ENCODE assay signal across 25 cellular contexts in genomic region chr10:47176903-47177860, GRCh38.
DNase-seq lines count a peak whose midpoint lies in the region; ATAC-seq, FAIRE-seq and TF ChIP-seq lines count a peak whose summit lies in the region.
"Had no signal": no experiment of that assay in that cellular context is flagged by ENCODE, and none has a peak within 500 bp of the region (broad histone marks: within the 10 kb centered on the region; RNA-seq: fewer than 3 reads in every experiment).

No MANE protein-coding gene starts in this region.

- DNase-seq in BJ (ENCODE audit: low read depth) (peak; percentile 73), GM23248 (peak; percentile 83), astrocyte (ENCODE audit: low read depth) (peak; percentile 36), mucosa of descending colon (no peak), HEK293T (ENCODE audit: extremely low spot score) (no peak), testis (no peak), Kasumi-1 (lab: John Stamatoyannopoulos, UW) (no peak)
- DNase-seq: activated CD4-positive, CD25-positive, alpha-beta regulatory T cell; activated naive CD8-positive, alpha-beta T cell treated with anti-CD3 and anti-CD28 coated beads, Interleukin-2, amount 10 ng/mL, durations not matched to agents 7 days and 5 days; activated T-cell treated with anti-CD3 and anti-CD28 coated beads, Interleukin-2, amount 50 U/mL, for 72 hours; Caco-2; dermis blood vessel endothelial cell; glutamatergic neuron; NCI-H1436 treated with DMSO at 0.1 percent for 48 hours; NCI-H226; stimulated activated CD4-positive, alpha-beta T cell treated with anti-CD3 and anti-CD28 coated beads, Interleukin-4, amount 100 ng/mL, for 4 hours had no signal

- POLR2A ChIA-PET in BJ (lab: Charles Lee) (no interaction called here), HEK293T (lab: Yijun Ruan, JAX) (no interaction called here)

- no peak overlapping the region for H3K27ac Mint-ChIP-seq in astrocyte (ENCODE audit: unreplicated experiment)
- H3K27ac Mint-ChIP-seq: activated naive CD8-positive, alpha-beta T cell treated with anti-CD3 and anti-CD28 coated beads, Interleukin-2, amount 10 ng/mL, durations not matched to agents 7 days and 5 days; activated T-cell treated with anti-CD3 and anti-CD28 coated beads, Interleukin-2, amount 50 U/mL, for 72 hours had no signal

- no peak overlapping the region for H3K4me3 Mint-ChIP-seq in astrocyte (ENCODE audit: unreplicated experiment)
- H3K4me3 Mint-ChIP-seq: activated naive CD8-positive, alpha-beta T cell treated with anti-CD3 and anti-CD28 coated beads, Interleukin-2, amount 10 ng/mL, durations not matched to agents 7 days and 5 days; activated T-cell treated with anti-CD3 and anti-CD28 coated beads, Interleukin-2, amount 50 U/mL, for 72 hours; H9 had no signal

- H3K79me2 ChIP-seq in GM23248 (ENCODE audit: insufficient read depth) = no peaks in the 10 kb centered on the region
- no peaks in the 10 kb centered on the region for H3K79me2 ChIP-seq in astrocyte (ENCODE audit: insufficient read depth, low read length)

- no peaks in the 10 kb centered on the region for H4K20me1 ChIP-seq in GM23248 (ENCODE audit: insufficient read depth)
- no peaks in the 10 kb centered on the region for H4K20me1 ChIP-seq in astrocyte (ENCODE audit: insufficient read depth, low read length)

- H3K9me2 ChIP-seq in GM23248 (ENCODE audit: insufficient read depth) = no peaks in the 10 kb centered on the region

- no peak for TF ChIP-seq POLR2A in testis (IDR thresholded peaks at IDR 0.05)

- H3K27me3 Mint-ChIP-seq in astrocyte (ENCODE audit: low read depth, unreplicated experiment) = peaks cover 19% of the 10 kb centered on the region

- H3F3A ChIP-seq in GM23248 (ENCODE audit: insufficient read depth) = peaks cover 13% of the 10 kb centered on the region

- no peaks in the 10 kb centered on the region for H3K9me3 Mint-ChIP-seq in astrocyte (ENCODE audit: unreplicated experiment)
- H3K9me3 Mint-ChIP-seq: activated naive CD8-positive, alpha-beta T cell treated with anti-CD3 and anti-CD28 coated beads, Interleukin-2, amount 10 ng/mL, durations not matched to agents 7 days and 5 days; H9 had no signal

- no peak overlapping the region for H2AFZ ChIP-seq in GM23248
- no peak overlapping the region for H2AFZ ChIP-seq in astrocyte (ENCODE audit: low read depth, low read length)

- no peak overlapping the region for H3K4me3 ChIP-seq in BJ (ENCODE audit: low read depth, low read length)
- H3K4me3 ChIP-seq in GM23248 = no peak overlapping the region
- no peak overlapping the region for H3K4me3 ChIP-seq in astrocyte (ENCODE audit: insufficient read depth, low read depth, low read length)
- no peak overlapping the region for H3K4me3 ChIP-seq in mucosa of descending colon
- no peak overlapping the region for H3K4me3 ChIP-seq in testis
- H3K4me3 ChIP-seq: breast epithelium, GM12878, smooth muscle cell had no signal

- WGBS in GM23248 (ENCODE audit: low coverage in 1 of 2, low lambda C conversion rate in 2 of 2, missing lambda C conversion rate in 2 of 2), 2 experiments = 16 to 22% methylated on average over 8 of the region's 8 CpGs
- 87 to 91% methylated on average over 8 of the region's 8 CpGs for WGBS in testis, 2 donors

- H3K9ac ChIP-seq in GM23248 (no peak overlapping the region), astrocyte (ENCODE audit: low read length) (no peak overlapping the region)

- H3K36me3 Mint-ChIP-seq in astrocyte (ENCODE audit: low read depth, unreplicated experiment) = no peaks in the 10 kb centered on the region
- H3K36me3 Mint-ChIP-seq: activated naive CD8-positive, alpha-beta T cell treated with anti-CD3 and anti-CD28 coated beads, Interleukin-2, amount 10 ng/mL, durations not matched to agents 7 days and 5 days had no signal

- intact Hi-C loops in mucosa of descending colon (cut with DNase I, micrococcal nuclease) (no loop called here), testis (cut with DNase I; ENCODE audit: low total_unique reads) (no loop called here)

- FAIRE-seq in astrocyte (lab: Jason Lieb, UNC) = no peak
- FAIRE-seq: G401.6, GM12878 had no signal

- H3K9me3 ChIP-seq in GM23248 (ENCODE audit: low read depth) = no peaks in the 10 kb centered on the region
- H3K9me3 ChIP-seq in astrocyte (ENCODE audit: insufficient read depth, low read depth, low read length) = no peaks in the 10 kb centered on the region
- H3K9me3 ChIP-seq in mucosa of descending colon = no peaks in the 10 kb centered on the region
- H3K9me3 ChIP-seq in testis = no peaks in the 10 kb centered on the region
- H3K9me3 ChIP-seq: breast epithelium, Caco-2 had no signal

- no peaks in the 10 kb centered on the region for H3K27me3 ChIP-seq in BJ (ENCODE audit: control insufficient read depth, insufficient read depth, low read length)
- H3K27me3 ChIP-seq in GM23248 (replicated peaks; ENCODE audit: insufficient read depth) = no peaks in the 10 kb centered on the region
- no peaks in the 10 kb centered on the region for H3K27me3 ChIP-seq in astrocyte (ENCODE audit: insufficient read depth, low read length)
- no peaks in the 10 kb centered on the region for H3K27me3 ChIP-seq in testis
- H3K27me3 ChIP-seq: breast epithelium had no signal

- TF ChIP-seq CTCF in BJ (IDR thresholded peaks at IDR 0.05; ENCODE audit: insufficient read depth, low read depth, low read length) (no peak), astrocyte (IDR thresholded peaks at IDR 0.05; ENCODE audit: insufficient read depth, low read depth, low read length) (no peak), mucosa of descending colon (IDR thresholded peaks at IDR 0.05) (no peak), testis (IDR thresholded peaks at IDR 0.05) (no peak)

- H3K27ac ChIP-seq in GM23248 (peak overlapping the region; percentile 33), astrocyte (ENCODE audit: low read depth, low read length) (no peak overlapping the region), testis (no peak overlapping the region)
- H3K27ac ChIP-seq: breast epithelium, epithelial cell of prostate had no signal

- in situ Hi-C loops in GM23248 (cut with MboI) = no loop called here

- peaks cover 14% of the 10 kb centered on the region for H3K4me1 ChIP-seq in GM23248 (ENCODE audit: insufficient read depth)
- H3K4me1 ChIP-seq in astrocyte (ENCODE audit: insufficient read depth, low read length) = no peaks in the 10 kb centered on the region
- H3K4me1 ChIP-seq in mucosa of descending colon (ENCODE audit: low read depth) = no peaks in the 10 kb centered on the region
- H3K4me1 ChIP-seq in testis = no peaks in the 10 kb centered on the region
- H3K4me1 ChIP-seq: breast epithelium, Caco-2 had no signal

- H3K4me2 ChIP-seq in GM23248 (ENCODE audit: unreplicated experiment) (no peak overlapping the region), astrocyte (ENCODE audit: low read length) (no peak overlapping the region)
- H3K4me2 ChIP-seq: smooth muscle cell had no signal

- H3K36me3 ChIP-seq in BJ (ENCODE audit: control insufficient read depth, insufficient read depth, low read length) = no peaks in the 10 kb centered on the region
- H3K36me3 ChIP-seq in GM23248 (ENCODE audit: low read depth) = no peaks in the 10 kb centered on the region
- H3K36me3 ChIP-seq in astrocyte (ENCODE audit: insufficient read depth, low read length) = no peaks in the 10 kb centered on the region
- no peaks in the 10 kb centered on the region for H3K36me3 ChIP-seq in mucosa of descending colon (ENCODE audit: low read depth)
- H3K36me3 ChIP-seq in testis (ENCODE audit: low read depth, missing control alignments) = no peaks in the 10 kb centered on the region
- H3K36me3 ChIP-seq: breast epithelium had no signal

- peaks cover 5% of the 10 kb centered on the region for H3K4me1 Mint-ChIP-seq in astrocyte (ENCODE audit: low read depth, unreplicated experiment)
- H3K4me1 Mint-ChIP-seq: activated naive CD8-positive, alpha-beta T cell treated with anti-CD3 and anti-CD28 coated beads, Interleukin-2, amount 10 ng/mL, durations not matched to agents 7 days and 5 days had no signal

- CTCF ChIA-PET in BJ (lab: Yijun Ruan, JAX) (interaction anchor here (1.0 to 1.6 kb wide), 3 partner anchors 21 to 129 kb away, joined by 4 to 5 read pairs (median 4); no protein-coding TSS in a partner anchor), HEK293T (lab: Yijun Ruan, JAX) (no interaction called here)

- ATAC-seq in mucosa of descending colon (peak; percentile 14), GM18502 (IDR thresholded peaks at IDR 0.05; ENCODE audit: poor library complexity, unreplicated experiment) (no peak)
- ATAC-seq: GM12878, left lobe of liver, Panc1 had no signal

TF ChIP-seq in HEK293T, 16 proteins besides CTCF, POLR2A, EP300 and RAD21:
- TF ChIP-seq FOXK2 (IDR thresholded peaks at IDR 0.05) = no peak

Comparison
In these comparisons a context has a peak if more than half of its experiments do, and no peak if none do; other contexts are left out.
1. DNase-seq: peak in BJ (single experiment), GM23248 (single experiment) and astrocyte (single experiment); none in mucosa of descending colon (0 of 3), HEK293T (single experiment), testis (single experiment) and Kasumi-1 (0 of 2).